8 cellular contexts compared by ENCODE assay signal in genomic region chr19:14072535-14073231, GRCh38. TPM values are rescaled to one million over a fixed set of nuclear protein-coding genes. Genes with fewer than 3 reads are reported as not detected.
DNase-seq lines count a peak whose midpoint lies in the region; ATAC-seq, FAIRE-seq and TF ChIP-seq lines count a peak whose summit lies in the region.

Gene MISP3, plus strand, starts transcription at chr19:14072786. Its CDS starts 524 bp downstream, at chr19:14073310.

- H2BK20ac ChIP-seq in H9 (ENCODE audit: low read depth, low read length, poor library complexity, severe bottlenecking) = no peak within 1 kb of the TSS

- POLR2A ChIA-PET in OCI-LY7 (lab: Charles Lee) (no interaction called here), GM12878 (lab: Charles Lee) (interaction anchor here (0.5 to 1.7 kb wide), 6 partner anchors 8 to 191 kb away, joined by 3 to 5 read pairs (median 4); no protein-coding TSS in a partner anchor)

- H3K4me3 Mint-ChIP-seq in CD4-positive, CD25-positive, alpha-beta regulatory T cell = peak within 1 kb of the TSS; percentile 89 to 98 (median 92)
- peak within 1 kb of the TSS; percentile 73 to 86 for H3K4me3 Mint-ChIP-seq in H9

- peak within 1 kb of the TSS in 2 of 3 donors; percentile 85 to 88 for H3K27ac Mint-ChIP-seq in CD4-positive, CD25-positive, alpha-beta regulatory T cell
- no peak within 1 kb of the TSS; a peak in 1 of 7 replicates for H3K27ac Mint-ChIP-seq in H9

- no peak within 1 kb of the TSS for H3K27ac ChIP-seq in CD4-positive, CD25-positive, alpha-beta regulatory T cell (ENCODE audit: insufficient read depth, low read length, poor library complexity, severe bottlenecking)
- H3K27ac ChIP-seq in H9 (ENCODE audit: insufficient read length, low read depth, low read length) = no peak within 1 kb of the TSS
- H3K27ac ChIP-seq in OCI-LY7 (ENCODE audit: low read depth, low read length, poor library complexity, severe bottlenecking) = peak within 1 kb of the TSS; percentile 62
- no peak within 1 kb of the TSS for H3K27ac ChIP-seq in GM12878 (ENCODE audit: control insufficient read depth, insufficient read depth)

- TF ChIP-seq RAD21 in GM12878 (IDR thresholded peaks at IDR 0.05; ENCODE audit: insufficient read depth, low read depth, low read length) = no peak

- no peak within 1 kb of the TSS for H2AFZ ChIP-seq in H9 (ENCODE audit: low read length)
- peak within 1 kb of the TSS; percentile 76 for H2AFZ ChIP-seq in OCI-LY7 (ENCODE audit: low read length)
- peak within 1 kb of the TSS; percentile 87 for H2AFZ ChIP-seq in GM12878 (ENCODE audit: control insufficient read depth, low read depth, low read length)

- H3K18ac ChIP-seq in H9 (ENCODE audit: insufficient read length, low read depth, low read length) = no peak within 1 kb of the TSS

- TF ChIP-seq CTCF in H9 (conservative IDR thresholded peaks at IDR 0.05) = no peak
- no peak for TF ChIP-seq CTCF in OCI-LY7 (conservative IDR thresholded peaks at IDR 0.05; ENCODE audit: low read length)
- TF ChIP-seq CTCF in GM12878 (IDR thresholded peaks at IDR 0.05 in 2 of 3, conservative IDR thresholded peaks at IDR 0.05 in 1 of 3; ENCODE audit: control insufficient read depth in 2 of 3, extremely low read depth in 1 of 3, insufficient read depth in 1 of 3, low read depth in 3 of 3, low read length in 3 of 3) = no peak

- no peak within 1 kb of the TSS for H4K8ac ChIP-seq in H9 (replicated peaks; ENCODE audit: insufficient read length, low read depth, low read length)

- FAIRE-seq in GM12878 (lab: Jason Lieb, UNC) = no peak

- H2BK15ac ChIP-seq in H9 (ENCODE audit: low read depth, low read length) = no peak within 1 kb of the TSS

- no peak within 1 kb of the TSS for H3K23ac ChIP-seq in H9 (ENCODE audit: insufficient read length, low read depth, low read length)

- no peaks in the 10 kb centered on the region for H3K79me1 ChIP-seq in H9 (ENCODE audit: insufficient read depth, low read depth, low read length, poor library complexity, severe bottlenecking)

- no peak within 1 kb of the TSS for H3K4ac ChIP-seq in H9 (ENCODE audit: low read depth, low read length)

- no peak within 1 kb of the TSS for H3T11ph ChIP-seq in H9 (ENCODE audit: low read length)

- peaks cover 21% of the 10 kb centered on the region for H3K23me2 ChIP-seq in H9 (ENCODE audit: insufficient read length, low read depth, low read length, poor library complexity, severe bottlenecking)

- no peak within 1 kb of the TSS; the same call in 1 of the 2 replicates for H3K14ac ChIP-seq in H9 (ENCODE audit: insufficient read depth, low read length)

- no peak within 1 kb of the TSS for H3K9ac ChIP-seq in H9 (ENCODE audit: extremely low read depth, insufficient read length, low read length)
- peak within 1 kb of the TSS; percentile 13; the same call in 1 of the 2 replicates for H3K9ac ChIP-seq in GM12878 (ENCODE audit: control insufficient read depth, insufficient read depth, low read length)

- no peak for TF ChIP-seq EP300 in GM12878 (IDR thresholded peaks at IDR 0.05; ENCODE audit: borderline replicate concordance in 1 of 2, control insufficient read depth in 1 of 2, low read depth in 2 of 2, low read length in 2 of 2)

- H4K5ac ChIP-seq in H9 (ENCODE audit: insufficient read length, low read depth, low read length) = no peak within 1 kb of the TSS

- intact Hi-C loops in OCI-LY7 (cut with micrococcal nuclease; ENCODE audit: unreplicated experiment) (loop anchor here (1.0 to 10.0 kb wide), 5 partner anchors 17 to 478 kb away; partner anchors contain the start of gene ASF1B), GM12878 (cut with micrococcal nuclease; ENCODE audit: unreplicated experiment) (loop anchor here (5.0 kb wide), 1 partner anchor 275 kb away; no protein-coding TSS in a partner anchor)

- BruUV-seq in OCI-LY7 (replicated peaks; lab: Mats Ljungman, UMichigan) (no TSS peak), GM12878 (replicated peaks; lab: Mats Ljungman, UMichigan) (no TSS peak)

- H3K4me1 Mint-ChIP-seq in CD4-positive, CD25-positive, alpha-beta regulatory T cell = peaks cover 0 to 23% (median 7%) of the 10 kb centered on the region in 4 donors
- peaks cover 7 to 12% of the 10 kb centered on the region in 2 experiments; a peak in 3 of 4 replicates for H3K4me1 Mint-ChIP-seq in H9

- RAD21 ChIA-PET in GM12878 (lab: Charles Lee; ENCODE audit: unreplicated experiment) = interaction anchor here (0.7 to 3.1 kb wide), 12 partner anchors 8 to 210 kb away, joined by 3 to 40 read pairs (median 9); partner anchors contain the start of genes ASF1B and IL27RA

- H3K9me2 ChIP-seq in OCI-LY7 (ENCODE audit: insufficient read depth, low read length) = no peaks in the 10 kb centered on the region

- in situ Hi-C loops in GM12878 (cut with MboI) = loop anchor here (5.0 to 25.0 kb wide), 3 partner anchors 190 to 785 kb away; no protein-coding TSS in a partner anchor

- peak within 1 kb of the TSS; percentile 2 for H3K4me3 ChIP-seq in CD4-positive, CD25-positive, alpha-beta regulatory T cell (ENCODE audit: low read depth, low read length)
- peak within 1 kb of the TSS; percentile 76 for H3K4me3 ChIP-seq in OCI-LY7 (ENCODE audit: low read depth, low read length, poor library complexity, severe bottlenecking)
- peak within 1 kb of the TSS; percentile 81 for H3K4me3 ChIP-seq in GM12878

- H2AK5ac ChIP-seq in H9 (ENCODE audit: insufficient read length, low read length) = no peak within 1 kb of the TSS

- no peak for TF ChIP-seq POLR2A in GM12878 (IDR thresholded peaks at IDR 0.05; ENCODE audit: low read depth, low read length)

- WGBS in H9 (ENCODE audit: extremely low coverage, insufficient read length, low lambda C conversion rate) = no CpG with 5 or more reads among the region's 49 CpGs
- 3% methylated on average over 36 of the region's 49 CpGs for WGBS in GM12878 (ENCODE audit: insufficient coverage, insufficient replicate concordance, low lambda C conversion rate, missing lambda C conversion rate)

- ATAC-seq in CD4-positive, CD25-positive, alpha-beta regulatory T cell (ENCODE audit: low read depth in 2 of 2) = no peak
- ATAC-seq in GM12878 (peak; percentile 63), HG03139 (IDR thresholded peaks at IDR 0.05; ENCODE audit: unreplicated experiment) (no peak)

- no peaks in the 10 kb centered on the region for H3K36me3 Mint-ChIP-seq in CD4-positive, CD25-positive, alpha-beta regulatory T cell
- H3K36me3 Mint-ChIP-seq in H9 (ENCODE audit: insufficient read depth in 1 of 3, low read depth in 3 of 3) = no peaks in the 10 kb centered on the region

- H2BK12ac ChIP-seq in H9 (ENCODE audit: insufficient read length, low read depth, low read length) = no peak within 1 kb of the TSS

- peaks cover 36% of the 10 kb centered on the region for H3K4me1 ChIP-seq in CD4-positive, CD25-positive, alpha-beta regulatory T cell (ENCODE audit: control insufficient read depth, insufficient read depth, low read length, poor library complexity, severe bottlenecking)
- H3K4me1 ChIP-seq in H9 (ENCODE audit: insufficient read depth, low read length) (no peaks in the 10 kb centered on the region), OCI-LY7 (ENCODE audit: insufficient read depth, low read length, poor library complexity, severe bottlenecking) (peaks cover 26% of the 10 kb centered on the region), GM12878 (ENCODE audit: control insufficient read depth, insufficient read depth, low read length) (peaks cover 19% of the 10 kb centered on the region)

- CTCF ChIA-PET in OCI-LY7 (lab: Charles Lee; ENCODE audit: unreplicated experiment) = interaction anchor here (1.5 kb wide), 1 partner anchor 17 kb away, joined by 3 read pairs; no protein-coding TSS in a partner anchor
- CTCF ChIA-PET in GM12878 (lab: Yijun Ruan, JAX) = interaction anchor here (0.6 to 6.7 kb wide), 17 partner anchors 10 to 210 kb away, joined by 3 to 152 read pairs (median 10); partner anchors contain the start of genes ASF1B, IL27RA and NANOS3

- H3K9me3 ChIP-seq in CD4-positive, CD25-positive, alpha-beta regulatory T cell (ENCODE audit: control insufficient read depth in 2 of 2, low read length in 2 of 2) = no peaks in the 10 kb centered on the region
- H3K9me3 ChIP-seq in H9 (ENCODE audit: control insufficient read depth, low read depth, low read length) (no peaks in the 10 kb centered on the region), OCI-LY7 (ENCODE audit: low read length) (no peaks in the 10 kb centered on the region), GM12878 (replicated peaks; ENCODE audit: control insufficient read depth, insufficient read depth, low read length) (no peaks in the 10 kb centered on the region)

- no peak within 1 kb of the TSS for H2BK5ac ChIP-seq in H9 (ENCODE audit: insufficient read length, low read length)

- H3K79me2 ChIP-seq in H9 (ENCODE audit: insufficient read depth, low read length) (no peaks in the 10 kb centered on the region), OCI-LY7 (ENCODE audit: insufficient read depth, low read depth, low read length) (no peaks in the 10 kb centered on the region), GM12878 (ENCODE audit: control insufficient read depth, insufficient read depth, low read length) (no peaks in the 10 kb centered on the region)

- peaks cover 18% of the 10 kb centered on the region for H3K27me3 Mint-ChIP-seq in CD4-positive, CD25-positive, alpha-beta regulatory T cell
- peaks cover 67% of the 10 kb centered on the region for H3K27me3 Mint-ChIP-seq in H9 (ENCODE audit: low read depth)

- H3K4me2 ChIP-seq in H9 (ENCODE audit: insufficient read depth, insufficient read length, low read length) = peak within 1 kb of the TSS; percentile 70
- peak within 1 kb of the TSS; percentile 97 for H3K4me2 ChIP-seq in OCI-LY7 (ENCODE audit: low read length)
- peak within 1 kb of the TSS; percentile 100 for H3K4me2 ChIP-seq in GM12878 (ENCODE audit: control insufficient read depth, insufficient read depth)

- no peaks in the 10 kb centered on the region for H3K9me3 Mint-ChIP-seq in CD4-positive, CD25-positive, alpha-beta regulatory T cell
- H3K9me3 Mint-ChIP-seq in H9 = no peaks in the 10 kb centered on the region; a peak in 1 of 5 replicates

- H4K20me1 ChIP-seq in H9 (ENCODE audit: control insufficient read depth, insufficient read depth, insufficient read length) (no peaks in the 10 kb centered on the region), OCI-LY7 (ENCODE audit: insufficient read depth, low read length) (no peaks in the 10 kb centered on the region), GM12878 (ENCODE audit: control insufficient read depth, insufficient read depth) (no peaks in the 10 kb centered on the region)

- SMC1A ChIA-PET in GM12878 (lab: Charles Lee; ENCODE audit: uncharacterized antibody, unreplicated experiment) = interaction anchor here (0.6 to 5.4 kb wide), 7 partner anchors 13 to 193 kb away, joined by 3 to 47 read pairs (median 6); partner anchors contain the start of gene NANOS3

- H4K91ac ChIP-seq in H9 (ENCODE audit: insufficient read length, low read depth, low read length) = no peak within 1 kb of the TSS

- H3K27me3 ChIP-seq in CD4-positive, CD25-positive, alpha-beta regulatory T cell (ENCODE audit: control insufficient read depth, insufficient read depth, low read length) = no peaks in the 10 kb centered on the region
- H3K27me3 ChIP-seq in H9 (ENCODE audit: insufficient read depth, low read length) = peaks cover 14% of the 10 kb centered on the region; the same call in 1 of the 2 replicates
- H3K27me3 ChIP-seq in GM12878 (replicated peaks in 1 of 2; ENCODE audit: control insufficient read depth in 2 of 2, insufficient read depth in 2 of 2, low read length in 1 of 2) = no peaks in the 10 kb centered on the region

- DNase-seq in CD4-positive, CD25-positive, alpha-beta regulatory T cell = peak in 1 of 3 donors; percentile 39
- DNase-seq in H9 (no peak), OCI-LY7 (ENCODE audit: low spot score) (peak; percentile 49), GM12878 (ENCODE audit: low read depth, low spot score) (no peak), iris pigment epithelial cell (ENCODE audit: low read depth) (peak; percentile 45)
- peak; percentile 33 for DNase-seq in stimulated activated CD4-positive, alpha-beta T cell treated with anti-CD3 and anti-CD28 coated beads, Interleukin-1b, Interleukin-23, amount 100 ng/mL, for 48 hours
- DNase-seq in activated CD4-positive, CD25-positive, alpha-beta regulatory T cell treated with anti-CD3 and anti-CD28 coated beads, Interleukin-2, amount 50 U/mL, for 72 hours = no peak

- H2BK120ac ChIP-seq in H9 (ENCODE audit: low read depth, low read length, poor library complexity, severe bottlenecking) = no peak within 1 kb of the TSS

- H3K36me3 ChIP-seq in CD4-positive, CD25-positive, alpha-beta regulatory T cell (ENCODE audit: control insufficient read depth, insufficient read depth, low read length) = no peaks in the 10 kb centered on the region
- H3K36me3 ChIP-seq in OCI-LY7 (ENCODE audit: insufficient read depth, low read length) = no peaks in the 10 kb centered on the region
- H3K36me3 ChIP-seq in GM12878 (ENCODE audit: control insufficient read depth in 2 of 2, insufficient read depth in 2 of 2, low read length in 1 of 2) = no peaks in the 10 kb centered on the region

- H3K56ac ChIP-seq in H9 (ENCODE audit: insufficient read length, low read depth, low read length) = no peak within 1 kb of the TSS

RNA-seq across cellular contexts. Expression of gene MISP3, which starts in this region (rescaled TPM):
- 0.91 TPM for total RNA-seq in CD4-positive, CD25-positive, alpha-beta regulatory T cell
- polyA plus RNA-seq in CD4-positive, CD25-positive, alpha-beta regulatory T cell = under 1 TPM in 3 of 4 donors, not detected in 1; 0.22 to 0.64 (median 0.44) TPM
- total RNA-seq in H9 (2021) (0.26 and 0.72 TPM in 2 replicates), OCI-LY7 (2022) (3.9 TPM in 2 replicates), GM12878 (2014; rRNA removed) (0.90 and 0.93 TPM in 2 replicates), GM12878 (2014; rRNA removed; fragmentation: Illumina TruSeq; extraction: Trizol) (0.51 and 0.63 TPM in 2 replicates), GM12878 (2021) (1.2 and 1.7 TPM in 2 replicates)
- 3.3 and 6.4 TPM in 2 replicates for total RNA-seq in OCI-LY7 (2014; rRNA removed; shearing (Covaris generic))
- 1.8 and 2.4 TPM in 2 replicates for total RNA-seq in GM12878 (2013; cell fraction: nucleolus; rRNA removed)
- polyA plus RNA-seq in GM12878 (2011; ENCODE audit: low read depth) = not detected
- polyA plus RNA-seq in GM12878 (2011; rRNA removed) (0.56 and 0.98 TPM in 2 replicates), GM12878 (2014; fragmentation: Illumina TruSeq; extraction: Trizol) (0.46 TPM in 2 replicates), GM12878 (2014; fragmentation: Nextera tagmentation; extraction: Ambion mirVana) (under 1 TPM; 0.07 to 0.11 TPM), GM12878 (2014; rRNA removed) (1.4 and 1.7 TPM in 2 replicates), GM12878 (2016; fragmentation: Nextera tagmentation; extraction: Ambion mirVana) (under 1 TPM; 0.52 to 0.66 TPM)
- polyA plus RNA-seq in GM12878 (2011; cell fraction: cytosol; rRNA removed) = 1.4 and 1.8 TPM in 2 replicates
- 6.0 TPM in 2 replicates for polyA plus RNA-seq in GM12878 (2011; cell fraction: nucleus; rRNA removed)
- 0.89 and 1.0 TPM in 2 replicates for polyA plus RNA-seq in GM12878 (2012)
- polyA minus RNA-seq in GM12878 (2011; rRNA and poly(A)+ RNA removed) = 0.15 and 0.41 TPM in 2 replicates
- not detected in 2 replicates for polyA minus RNA-seq in GM12878 (2011; cell fraction: cytosol; rRNA and poly(A)+ RNA removed)
- polyA minus RNA-seq in GM12878 (2011; cell fraction: nucleus; rRNA and poly(A)+ RNA removed) = 1.2 and 2.5 TPM in 2 replicates

Comparison
In these comparisons a context has a peak if more than half of its experiments do, and no peak if none do; other contexts are left out.
1. DNase-seq: peak in OCI-LY7 (single experiment), iris pigment epithelial cell (single experiment) and stimulated activated CD4-positive, alpha-beta T cell treated with anti-CD3 and anti-CD28 coated beads, Interleukin-1b, Interleukin-23, amount 100 ng/mL, for 48 hours (single experiment); none in H9 (single experiment), GM12878 (single experiment) and activated CD4-positive, CD25-positive, alpha-beta regulatory T cell treated with anti-CD3 and anti-CD28 coated beads, Interleukin-2, amount 50 U/mL, for 72 hours (single experiment).
2. H3K4me3 ChIP-seq: peak in every context shown above with its lines; median percentile 81 in GM12878; 76 in OCI-LY7; 2 in CD4-positive, CD25-positive, alpha-beta regulatory T cell.
3. H3K27ac Mint-ChIP-seq: peak in CD4-positive, CD25-positive, alpha-beta regulatory T cell (2 of 3); none in H9 (0 of 3).
4. Peak in every context shown above with its lines, with median percentiles within 50 percentile points of each other: H3K4me2 ChIP-seq.